Comparison of ENCODE assay signal across 1 cellular context in the genomic region with DNA sequence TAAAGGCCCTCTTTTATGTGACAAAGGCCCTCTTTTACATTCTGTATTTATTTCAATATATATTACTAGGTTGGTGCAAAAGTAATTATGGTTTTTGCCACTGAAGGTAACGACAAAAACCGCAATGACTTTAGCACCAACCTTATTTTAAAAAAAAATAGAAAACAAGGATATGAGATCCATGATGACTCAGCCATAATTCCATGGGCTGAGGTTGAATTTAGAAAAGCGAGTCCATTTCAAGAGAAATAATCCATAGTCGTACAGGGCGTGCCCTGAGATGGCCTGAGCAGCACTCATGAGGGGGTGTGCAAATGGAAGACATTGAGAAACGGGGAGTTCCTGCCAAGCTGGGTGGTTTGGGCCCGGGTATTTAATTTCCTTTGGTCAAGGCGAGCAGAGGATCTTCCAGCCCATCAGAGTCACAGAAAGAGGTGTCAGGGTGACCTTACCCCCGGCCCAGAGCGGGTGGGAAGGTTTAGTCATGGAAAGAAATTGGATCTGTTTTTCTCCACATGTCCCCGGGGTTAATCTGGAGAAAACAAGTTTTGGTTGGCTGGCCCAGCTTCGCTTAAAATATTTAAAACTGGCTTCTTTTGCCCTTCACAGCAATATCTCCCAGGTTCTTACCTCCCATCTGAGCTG.
TF ChIP-seq lines count a peak whose summit lies in the region.

No MANE protein-coding gene starts in this region.

TF ChIP-seq in GM23338, 12 proteins besides CTCF, POLR2A, EP300 and RAD21 (continued from another document):
- TF ChIP-seq, protein P1, sequence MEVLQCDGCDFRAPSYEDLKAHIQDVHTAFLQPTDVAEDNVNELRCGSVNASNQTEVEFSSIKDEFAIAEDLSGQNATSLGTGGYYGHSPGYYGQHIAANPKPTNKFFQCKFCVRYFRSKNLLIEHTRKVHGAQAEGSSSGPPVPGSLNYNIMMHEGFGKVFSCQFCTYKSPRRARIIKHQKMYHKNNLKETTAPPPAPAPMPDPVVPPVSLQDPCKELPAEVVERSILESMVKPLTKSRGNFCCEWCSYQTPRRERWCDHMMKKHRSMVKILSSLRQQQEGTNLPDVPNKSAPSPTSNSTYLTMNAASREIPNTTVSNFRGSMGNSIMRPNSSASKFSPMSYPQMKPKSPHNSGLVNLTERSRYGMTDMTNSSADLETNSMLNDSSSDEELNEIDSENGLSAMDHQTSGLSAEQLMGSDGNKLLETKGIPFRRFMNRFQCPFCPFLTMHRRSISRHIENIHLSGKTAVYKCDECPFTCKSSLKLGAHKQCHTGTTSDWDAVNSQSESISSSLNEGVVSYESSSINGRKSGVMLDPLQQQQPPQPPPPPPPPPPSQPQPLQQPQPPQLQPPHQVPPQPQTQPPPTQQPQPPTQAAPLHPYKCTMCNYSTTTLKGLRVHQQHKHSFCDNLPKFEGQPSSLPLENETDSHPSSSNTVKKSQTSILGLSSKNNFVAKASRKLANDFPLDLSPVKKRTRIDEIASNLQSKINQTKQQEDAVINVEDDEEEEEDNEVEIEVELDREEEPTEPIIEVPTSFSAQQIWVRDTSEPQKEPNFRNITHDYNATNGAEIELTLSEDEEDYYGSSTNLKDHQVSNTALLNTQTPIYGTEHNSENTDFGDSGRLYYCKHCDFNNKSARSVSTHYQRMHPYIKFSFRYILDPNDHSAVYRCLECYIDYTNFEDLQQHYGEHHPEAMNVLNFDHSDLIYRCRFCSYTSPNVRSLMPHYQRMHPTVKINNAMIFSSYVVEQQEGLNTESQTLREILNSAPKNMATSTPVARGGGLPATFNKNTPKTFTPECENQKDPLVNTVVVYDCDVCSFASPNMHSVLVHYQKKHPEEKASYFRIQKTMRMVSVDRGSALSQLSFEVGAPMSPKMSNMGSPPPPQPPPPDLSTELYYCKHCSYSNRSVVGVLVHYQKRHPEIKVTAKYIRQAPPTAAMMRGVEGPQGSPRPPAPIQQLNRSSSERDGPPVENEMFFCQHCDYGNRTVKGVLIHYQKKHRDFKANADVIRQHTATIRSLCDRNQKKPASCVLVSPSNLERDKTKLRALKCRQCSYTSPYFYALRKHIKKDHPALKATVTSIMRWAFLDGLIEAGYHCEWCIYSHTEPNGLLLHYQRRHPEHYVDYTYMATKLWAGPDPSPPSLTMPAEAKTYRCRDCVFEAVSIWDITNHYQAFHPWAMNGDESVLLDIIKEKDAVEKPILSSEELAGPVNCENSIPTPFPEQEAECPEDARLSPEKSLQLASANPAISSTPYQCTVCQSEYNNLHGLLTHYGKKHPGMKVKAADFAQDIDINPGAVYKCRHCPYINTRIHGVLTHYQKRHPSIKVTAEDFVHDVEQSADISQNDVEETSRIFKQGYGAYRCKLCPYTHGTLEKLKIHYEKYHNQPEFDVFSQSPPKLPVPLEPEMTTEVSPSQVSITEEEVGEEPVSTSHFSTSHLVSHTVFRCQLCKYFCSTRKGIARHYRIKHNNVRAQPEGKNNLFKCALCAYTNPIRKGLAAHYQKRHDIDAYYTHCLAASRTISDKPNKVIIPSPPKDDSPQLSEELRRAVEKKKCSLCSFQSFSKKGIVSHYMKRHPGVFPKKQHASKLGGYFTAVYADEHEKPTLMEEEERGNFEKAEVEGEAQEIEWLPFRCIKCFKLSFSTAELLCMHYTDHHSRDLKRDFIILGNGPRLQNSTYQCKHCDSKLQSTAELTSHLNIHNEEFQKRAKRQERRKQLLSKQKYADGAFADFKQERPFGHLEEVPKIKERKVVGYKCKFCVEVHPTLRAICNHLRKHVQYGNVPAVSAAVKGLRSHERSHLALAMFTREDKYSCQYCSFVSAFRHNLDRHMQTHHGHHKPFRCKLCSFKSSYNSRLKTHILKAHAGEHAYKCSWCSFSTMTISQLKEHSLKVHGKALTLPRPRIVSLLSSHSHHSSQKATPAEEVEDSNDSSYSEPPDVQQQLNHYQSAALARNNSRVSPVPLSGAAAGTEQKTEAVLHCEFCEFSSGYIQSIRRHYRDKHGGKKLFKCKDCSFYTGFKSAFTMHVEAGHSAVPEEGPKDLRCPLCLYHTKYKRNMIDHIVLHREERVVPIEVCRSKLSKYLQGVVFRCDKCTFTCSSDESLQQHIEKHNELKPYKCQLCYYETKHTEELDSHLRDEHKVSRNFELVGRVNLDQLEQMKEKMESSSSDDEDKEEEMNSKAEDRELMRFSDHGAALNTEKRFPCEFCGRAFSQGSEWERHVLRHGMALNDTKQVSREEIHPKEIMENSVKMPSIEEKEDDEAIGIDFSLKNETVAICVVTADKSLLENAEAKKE (CRISPR knock-in tag; IDR thresholded peaks at IDR 0.05) = no peak
- TF ChIP-seq POLR2AphosphoS5 (IDR thresholded peaks at IDR 0.05; ENCODE audit: low read depth) (no peak), ZNF331 (CRISPR knock-in tag; IDR thresholded peaks at IDR 0.05; ENCODE audit: low read depth) (no peak), JUNB (IDR thresholded peaks at IDR 0.05; ENCODE audit: unreplicated experiment) (no peak), NANOG (IDR thresholded peaks at IDR 0.05; ENCODE audit: borderline replicate concordance) (no peak)
- TF ChIP-seq, protein P2, sequence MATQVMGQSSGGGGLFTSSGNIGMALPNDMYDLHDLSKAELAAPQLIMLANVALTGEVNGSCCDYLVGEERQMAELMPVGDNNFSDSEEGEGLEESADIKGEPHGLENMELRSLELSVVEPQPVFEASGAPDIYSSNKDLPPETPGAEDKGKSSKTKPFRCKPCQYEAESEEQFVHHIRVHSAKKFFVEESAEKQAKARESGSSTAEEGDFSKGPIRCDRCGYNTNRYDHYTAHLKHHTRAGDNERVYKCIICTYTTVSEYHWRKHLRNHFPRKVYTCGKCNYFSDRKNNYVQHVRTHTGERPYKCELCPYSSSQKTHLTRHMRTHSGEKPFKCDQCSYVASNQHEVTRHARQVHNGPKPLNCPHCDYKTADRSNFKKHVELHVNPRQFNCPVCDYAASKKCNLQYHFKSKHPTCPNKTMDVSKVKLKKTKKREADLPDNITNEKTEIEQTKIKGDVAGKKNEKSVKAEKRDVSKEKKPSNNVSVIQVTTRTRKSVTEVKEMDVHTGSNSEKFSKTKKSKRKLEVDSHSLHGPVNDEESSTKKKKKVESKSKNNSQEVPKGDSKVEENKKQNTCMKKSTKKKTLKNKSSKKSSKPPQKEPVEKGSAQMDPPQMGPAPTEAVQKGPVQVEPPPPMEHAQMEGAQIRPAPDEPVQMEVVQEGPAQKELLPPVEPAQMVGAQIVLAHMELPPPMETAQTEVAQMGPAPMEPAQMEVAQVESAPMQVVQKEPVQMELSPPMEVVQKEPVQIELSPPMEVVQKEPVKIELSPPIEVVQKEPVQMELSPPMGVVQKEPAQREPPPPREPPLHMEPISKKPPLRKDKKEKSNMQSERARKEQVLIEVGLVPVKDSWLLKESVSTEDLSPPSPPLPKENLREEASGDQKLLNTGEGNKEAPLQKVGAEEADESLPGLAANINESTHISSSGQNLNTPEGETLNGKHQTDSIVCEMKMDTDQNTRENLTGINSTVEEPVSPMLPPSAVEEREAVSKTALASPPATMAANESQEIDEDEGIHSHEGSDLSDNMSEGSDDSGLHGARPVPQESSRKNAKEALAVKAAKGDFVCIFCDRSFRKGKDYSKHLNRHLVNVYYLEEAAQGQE (IDR thresholded peaks at IDR 0.05; ENCODE audit: unreplicated experiment) = no peak
